In the genomic region with DNA sequence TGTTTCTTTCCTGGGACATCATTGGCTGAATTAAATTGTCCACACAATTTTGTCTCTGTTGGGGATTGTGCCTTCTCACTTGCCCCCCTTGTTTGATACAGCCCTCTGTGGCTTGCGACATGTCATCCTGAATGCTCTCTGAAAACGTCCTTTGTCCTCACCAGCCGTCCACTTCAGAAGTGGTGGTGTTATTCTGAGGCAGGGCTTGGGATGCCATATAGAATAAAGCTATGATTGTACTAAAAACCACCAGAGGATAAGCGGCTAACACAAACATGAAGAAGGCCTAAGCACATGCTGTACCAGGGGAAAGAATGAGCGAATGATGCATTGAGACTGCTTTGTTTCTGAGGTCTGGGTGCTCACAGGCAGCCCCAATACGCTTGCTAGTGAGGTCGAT, we compare ENCODE assay signal across 18 cellular contexts. TPM values are rescaled to one million over a fixed set of nuclear protein-coding genes. Genes with fewer than 3 reads are reported as not detected.
A peak's percentile ranks its signal among the peaks of the same experiment; 100 is the strongest.
DNase-seq lines count a peak whose midpoint lies in the region; ATAC-seq and TF ChIP-seq lines count a peak whose summit lies in the region.
"Had no signal": no experiment of that assay in that cellular context is flagged by ENCODE, and none has a peak within 500 bp of the region (broad histone marks: within the 10 kb centered on the region; RNA-seq: fewer than 3 reads in every experiment).

No MANE protein-coding gene starts in this region.

- H3K27ac ChIP-seq in SJCRH30 (no peak overlapping the region), endodermal cell (ENCODE audit: low read depth, low read length) (no peak overlapping the region)
- no peak overlapping the region for H3K27ac ChIP-seq in naive thymus-derived CD4-positive, alpha-beta T cell (ENCODE audit: low read depth, low read length)
- H3K27ac ChIP-seq: lower lobe of right lung, pancreas had no signal

- DNase-seq in SJCRH30 (peak; percentile 20 to 67), epidermal melanocyte (ENCODE audit: insufficient read length, low spot score) (peak; percentile 84), superior temporal gyrus (ENCODE audit: extremely low spot score) (peak; percentile 97), endodermal cell (no peak), COR-L47 (lab: John Stamatoyannopoulos, UW) (no peak)
- no peak for DNase-seq in naive thymus-derived CD4-positive, alpha-beta T cell
- DNase-seq: EL; H7; lower lobe of right lung; NCI-H1092 treated with DMSO at 0.1 percent for 48 hours; pancreas; RPMI8226; stimulated activated CD4-positive, alpha-beta T cell treated with anti-CD3 and anti-CD28 coated beads, Interleukin-1b, Interleukin-23, amount 100 ng/mL, for 48 hours; stimulated activated naive B cell treated with anti-CD40 and anti-IgM and Interleukin-4, amounts not matched to agents 10 μg/mL and 1 μg/mL and 100 μg/mL, for 72 hours; T1000; trophoblast cell had no signal

- H3K9me3 ChIP-seq in SJCRH30 (replicated peaks) (no peaks in the 10 kb centered on the region), endodermal cell (ENCODE audit: control insufficient read depth, low read length) (no peaks in the 10 kb centered on the region)
- no peaks in the 10 kb centered on the region for H3K9me3 ChIP-seq in naive thymus-derived CD4-positive, alpha-beta T cell (ENCODE audit: control insufficient read depth in 2 of 3, low read length in 3 of 3)
- H3K9me3 ChIP-seq: lower lobe of right lung, pancreas had no signal

- peaks cover 7% of the 10 kb centered on the region; the same call in 1 of the 2 replicates for H3K4me1 ChIP-seq in SJCRH30
- peaks cover 18 to 20% of the 10 kb centered on the region in 2 donors for H3K4me1 ChIP-seq in naive thymus-derived CD4-positive, alpha-beta T cell (ENCODE audit: control insufficient read depth in 2 of 2, insufficient read depth in 2 of 2, low read length in 2 of 2)
- H3K4me1 ChIP-seq in endodermal cell (ENCODE audit: control insufficient read depth, insufficient read depth, low read length), result peaks cover 5% of the 10 kb centered on the region

- no peaks in the 10 kb centered on the region for H3K9me3 Mint-ChIP-seq in naive thymus-derived CD4-positive, alpha-beta T cell
- no peaks in the 10 kb centered on the region for H3K9me3 Mint-ChIP-seq in endodermal cell
- H3K9me3 Mint-ChIP-seq: activated naive CD4-positive, alpha-beta T cell treated with anti-CD3 and anti-CD28 coated beads, Interleukin-2, amount 50 U/mL, for 72 hours; stimulated activated naive B cell treated with anti-CD40 and anti-IgM and Interleukin-4, amounts not matched to agents 10 μg/mL and 1 μg/mL and 100 μg/mL, for 72 hours had no signal

- 89 to 97% methylated on average over 3 to 7 of the region's 7 CpGs for WGBS in endodermal cell (ENCODE audit: insufficient coverage in 1 of 2, insufficient read length in 1 of 2), 2 experiments

- H3K27ac Mint-ChIP-seq in naive thymus-derived CD4-positive, alpha-beta T cell, result peak overlapping the region in 5 of 9 donors; percentile 3 to 83 (median 31)
- H3K27ac Mint-ChIP-seq in endodermal cell, result no peak overlapping the region

- H3K4me3 Mint-ChIP-seq in naive thymus-derived CD4-positive, alpha-beta T cell, result no peak overlapping the region
- H3K4me3 Mint-ChIP-seq in endodermal cell, result no peak overlapping the region
- H3K4me3 Mint-ChIP-seq: stimulated activated naive B cell treated with anti-CD40 and anti-IgM and Interleukin-4, amounts not matched to agents 10 μg/mL and 1 μg/mL and 100 μg/mL, for 72 hours had no signal

- H3K4me3 ChIP-seq in SJCRH30 (no peak overlapping the region), endodermal cell (ENCODE audit: low read length) (no peak overlapping the region)
- no peak overlapping the region for H3K4me3 ChIP-seq in naive thymus-derived CD4-positive, alpha-beta T cell (ENCODE audit: low read length)
- H3K4me3 ChIP-seq: lower lobe of right lung, pancreas had no signal

- no peaks in the 10 kb centered on the region for H3K36me3 ChIP-seq in SJCRH30
- H3K36me3 ChIP-seq in naive thymus-derived CD4-positive, alpha-beta T cell (ENCODE audit: control insufficient read depth in 2 of 3, insufficient read depth in 3 of 3, low read length in 3 of 3), result peaks cover 0 to 4% (median 0%) of the 10 kb centered on the region in 3 experiments
- H3K36me3 ChIP-seq in endodermal cell (ENCODE audit: control insufficient read depth, insufficient read depth, low read length), result no peaks in the 10 kb centered on the region
- H3K36me3 ChIP-seq: lower lobe of right lung, pancreas had no signal

- H3K36me3 Mint-ChIP-seq in naive thymus-derived CD4-positive, alpha-beta T cell, result peaks cover 0 to 3% (median 0%) of the 10 kb centered on the region in 5 donors
- no peaks in the 10 kb centered on the region for H3K36me3 Mint-ChIP-seq in endodermal cell (ENCODE audit: low read depth)
- H3K36me3 Mint-ChIP-seq: activated naive CD4-positive, alpha-beta T cell treated with anti-CD3 and anti-CD28 coated beads, Interleukin-2, amount 50 U/mL, for 72 hours; stimulated activated naive B cell treated with anti-CD40 and anti-IgM and Interleukin-4, amounts not matched to agents 10 μg/mL and 1 μg/mL and 100 μg/mL, for 72 hours had no signal

- CTCF ChIA-PET in naive thymus-derived CD4-positive, alpha-beta T cell (lab: Charles Lee), result interaction anchor here (0.7 kb wide), 1 partner anchor 699 kb away, joined by 3 read pairs; no protein-coding TSS in a partner anchor

- H3K27me3 ChIP-seq in SJCRH30 (no peaks in the 10 kb centered on the region), endodermal cell (ENCODE audit: control insufficient read depth, insufficient read depth, low read length, poor library complexity, severe bottlenecking) (no peaks in the 10 kb centered on the region)
- no peaks in the 10 kb centered on the region for H3K27me3 ChIP-seq in naive thymus-derived CD4-positive, alpha-beta T cell (ENCODE audit: control insufficient read depth in 2 of 2, insufficient read depth in 2 of 2, low read length in 2 of 2)
- H3K27me3 ChIP-seq: pancreas had no signal

- H3K9ac ChIP-seq in endodermal cell (ENCODE audit: extremely low read depth, low read length, poor library complexity, severe bottlenecking), result no peak overlapping the region

- no peak for ATAC-seq in naive thymus-derived CD4-positive, alpha-beta T cell
- no peak for ATAC-seq in GM19324 (IDR thresholded peaks at IDR 0.05; ENCODE audit: low FRiP score, unreplicated experiment)
- ATAC-seq: activated naive CD4-positive, alpha-beta T cell treated with anti-CD3 and anti-CD28 coated beads, Interleukin-2, amount 50 U/mL, for 72 hours; lower lobe of right lung; pancreas; stimulated activated naive B cell treated with anti-CD40 and anti-IgM and Interleukin-4, amounts not matched to agents 10 μg/mL and 1 μg/mL and 100 μg/mL, for 72 hours had no signal

- POLR2A ChIA-PET in naive thymus-derived CD4-positive, alpha-beta T cell (lab: Charles Lee), result interaction anchor here (6.7 kb wide), 1 partner anchor 29 kb away, joined by 45 read pairs; a partner anchor contains a TSS

- H3K27me3 Mint-ChIP-seq in naive thymus-derived CD4-positive, alpha-beta T cell, result no peaks in the 10 kb centered on the region
- H3K27me3 Mint-ChIP-seq in endodermal cell (ENCODE audit: insufficient read depth), result peaks cover 2% of the 10 kb centered on the region
- H3K27me3 Mint-ChIP-seq: stimulated activated naive B cell treated with anti-CD40 and anti-IgM and Interleukin-4, amounts not matched to agents 10 μg/mL and 1 μg/mL and 100 μg/mL, for 72 hours had no signal

- peaks cover 24 to 51% (median 32%) of the 10 kb centered on the region in 7 donors for H3K4me1 Mint-ChIP-seq in naive thymus-derived CD4-positive, alpha-beta T cell
- H3K4me1 Mint-ChIP-seq in endodermal cell, result peaks cover 13% of the 10 kb centered on the region

- intact Hi-C loops in naive thymus-derived CD4-positive, alpha-beta T cell (cut with micrococcal nuclease), result no loop called here

- TF ChIP-seq CTCF in endodermal cell (conservative IDR thresholded peaks at IDR 0.05), result no peak

RNA-seq across cellular contexts. Expression of a gene that starts 3.5 kb away (rescaled TPM):
- 23.3 and 24.8 TPM in 2 replicates for total RNA-seq in SJCRH30 (2014; rRNA removed; shearing (Covaris generic))
- total RNA-seq in naive thymus-derived CD4-positive, alpha-beta T cell, result 10 to 100 TPM in 1 of 5 experiments, 1 to 10 TPM in 4; 6.6 to 15.8 (median 9.2) TPM
- 1 to 10 TPM in 1 of 2 donors, under 1 TPM in 1; 0.98 to 1.8 TPM for polyA plus RNA-seq in naive thymus-derived CD4-positive, alpha-beta T cell
- 10 to 100 TPM; 11.8 to 14.8 TPM for total RNA-seq in endodermal cell
- 11.6 TPM for polyA plus RNA-seq in endodermal cell (2013, experiment 1 of 2)
- 13.8 TPM for polyA plus RNA-seq in endodermal cell (2013, experiment 2 of 2)

RNA-seq across cellular contexts. Expression of a gene that starts 29.2 kb away (rescaled TPM):
- total RNA-seq in SJCRH30 (2014; rRNA removed; shearing (Covaris generic)), result 36.4 and 43.8 TPM in 2 replicates
- total RNA-seq in naive thymus-derived CD4-positive, alpha-beta T cell, result 10 to 100 TPM; 13.8 to 35.0 (median 28.3) TPM
- polyA plus RNA-seq in naive thymus-derived CD4-positive, alpha-beta T cell, result 10 to 100 TPM; 51.5 to 63.1 TPM
- total RNA-seq in endodermal cell, result 10 to 100 TPM; 16.1 to 19.3 TPM
- 21.9 TPM for polyA plus RNA-seq in endodermal cell (2013, experiment 1 of 2)
- polyA plus RNA-seq in endodermal cell (2013, experiment 2 of 2), result 20.0 TPM

Comparison
In these comparisons a context has a peak if more than half of its experiments do, and no peak if none do; other contexts are left out.
1. DNase-seq: peak in SJCRH30 (2 of 2), epidermal melanocyte (single experiment) and superior temporal gyrus (single experiment); none in naive thymus-derived CD4-positive, alpha-beta T cell (0 of 9), endodermal cell (single experiment) and COR-L47 (single experiment).